Comparison of ENCODE assay signal across 20 cellular contexts in the genomic region with DNA sequence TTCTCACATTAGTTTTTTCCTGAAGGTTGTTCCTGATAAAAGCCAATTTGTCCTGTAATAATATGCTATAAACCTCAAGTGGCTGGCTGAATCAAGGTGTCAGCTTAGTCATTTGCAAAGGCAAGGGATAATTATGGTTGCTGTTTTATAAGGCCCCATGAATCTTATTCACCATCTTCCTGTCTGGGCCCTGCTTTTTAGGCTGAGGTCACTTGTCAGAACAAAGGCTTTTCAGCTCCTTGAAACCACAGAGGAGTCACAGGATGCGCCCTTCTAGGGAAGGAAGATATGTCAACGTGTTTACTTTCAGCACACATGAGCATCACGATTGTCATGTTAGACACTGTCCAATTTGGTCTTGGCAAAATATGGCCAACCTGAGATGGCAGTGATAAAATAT.
DNase-seq lines count a peak whose midpoint lies in the region; ATAC-seq and TF ChIP-seq lines count a peak whose summit lies in the region.
"Had no signal": no experiment of that assay in that cellular context is flagged by ENCODE, and none has a peak within 500 bp of the region (broad histone marks: within the 10 kb centered on the region; RNA-seq: fewer than 3 reads in every experiment).

No MANE protein-coding gene starts in this region.

- H3K4me1 ChIP-seq in HEK293 (ENCODE audit: control insufficient read depth, insufficient read depth, low read length) (no peaks in the 10 kb centered on the region), gastrocnemius medialis (peaks cover 0 to 3% of the 10 kb centered on the region in 2 donors)
- H3K4me1 ChIP-seq: adrenal gland, neural progenitor cell had no signal

- H3K36me3 ChIP-seq in HEK293 (ENCODE audit: control insufficient read depth in 2 of 2, insufficient read depth in 1 of 2, low read length in 2 of 2) = no peaks in the 10 kb centered on the region
- peaks cover 0 to 10% of the 10 kb centered on the region in 2 donors for H3K36me3 ChIP-seq in gastrocnemius medialis
- H3K36me3 ChIP-seq: neural progenitor cell had no signal

- CTCF ChIA-PET in CD4-positive, alpha-beta T cell (lab: Charles Lee) = no interaction called here
- CTCF ChIA-PET in HEK293 (lab: Yijun Ruan, JAX) = interaction anchor here (0.6 to 0.7 kb wide), 2 partner anchors 41 to 257 kb away, joined by 3 read pairs; no protein-coding TSS in a partner anchor

- H3K4me3 Mint-ChIP-seq in CD4-positive, alpha-beta T cell = no peak overlapping the region
- H3K4me3 Mint-ChIP-seq: activated CD4-positive, alpha-beta T cell treated with anti-CD3 and anti-CD28 coated beads, Interleukin-2, amount 10 ng/mL, durations not matched to agents 7 days and 5 days; GM23338; neural progenitor cell; type B pancreatic cell had no signal

- TF ChIP-seq CTCF in CD4-positive, alpha-beta T cell (IDR thresholded peaks at IDR 0.05) = no peak
- TF ChIP-seq CTCF in HEK293 (tag by site-specific recombination; IDR thresholded peaks at IDR 0.05) (no peak), epithelial cell of esophagus (IDR thresholded peaks at IDR 0.05; ENCODE audit: insufficient read depth, low read depth, low read length, missing control alignments) (no peak), gastrocnemius medialis (IDR thresholded peaks at IDR 0.05 in 4 of 5, conservative IDR thresholded peaks at IDR 0.05 in 1 of 5) (no peak)

- no peaks in the 10 kb centered on the region for H3K27me3 ChIP-seq in CD4-positive, alpha-beta T cell (ENCODE audit: control insufficient read depth, insufficient read depth, low read length)
- H3K27me3 ChIP-seq in gastrocnemius medialis = no peaks in the 10 kb centered on the region
- H3K27me3 ChIP-seq: adrenal gland, neural progenitor cell had no signal

- ATAC-seq in CD4-positive, alpha-beta T cell (ENCODE audit: poor library complexity) = peak; percentile 32
- ATAC-seq in gastrocnemius medialis (no peak), GM21447 (IDR thresholded peaks at IDR 0.05; ENCODE audit: unreplicated experiment) (no peak), GM18858 (IDR thresholded peaks at IDR 0.05; ENCODE audit: unreplicated experiment) (no peak)
- ATAC-seq: GM23338; stimulated activated naive CD8-positive, alpha-beta T cell treated with anti-CD3 and anti-CD28 coated beads, Interleukin-15, Interleukin-2, amounts not matched to agents 100 U/mL and 50 U/mL, for 24 hours had no signal

- H3K27ac ChIP-seq in CD4-positive, alpha-beta T cell (ENCODE audit: low read depth, low read length) = no peak overlapping the region
- no peak overlapping the region for H3K27ac ChIP-seq in HEK293 (ENCODE audit: extremely low read depth, low read depth, low read length)
- H3K27ac ChIP-seq in gastrocnemius medialis = no peak overlapping the region
- H3K27ac ChIP-seq: neural progenitor cell had no signal

- no peaks in the 10 kb centered on the region for H3K9me3 Mint-ChIP-seq in CD4-positive, alpha-beta T cell
- H3K9me3 Mint-ChIP-seq: activated CD4-positive, alpha-beta T cell treated with anti-CD3 and anti-CD28 coated beads, Interleukin-2, amount 10 ng/mL, durations not matched to agents 7 days and 5 days; GM23338; IgD-negative memory B cell; neural progenitor cell; type B pancreatic cell had no signal

- H3K27ac Mint-ChIP-seq in CD4-positive, alpha-beta T cell = no peak overlapping the region
- H3K27ac Mint-ChIP-seq: activated CD4-positive, alpha-beta T cell treated with anti-CD3 and anti-CD28 coated beads, Interleukin-2, amount 10 ng/mL, durations not matched to agents 7 days and 5 days; GM23338; IgD-negative memory B cell; neural progenitor cell; type B pancreatic cell had no signal

- no peak for DNase-seq in CD4-positive, alpha-beta T cell
- DNase-seq in NCI-H69 (lab: John Stamatoyannopoulos, UW) = peak; percentile 84
- DNase-seq in epithelial cell of esophagus (ENCODE audit: low read depth) = peak; percentile 61
- DNase-seq in gastrocnemius medialis = no peak
- DNase-seq in iPS-NIHi11 (ENCODE audit: low spot score) = no peak
- DNase-seq: activated CD4-positive, alpha-beta T cell treated with anti-CD3 and anti-CD28 coated beads, Interleukin-2, amount 10 ng/mL, durations not matched to agents 7 days and 5 days; activated CD8-positive, alpha-beta memory T cell treated with anti-CD3 and anti-CD28 coated beads, Interleukin-2, amount 50 U/mL, for 4 hours; activated effector memory CD4-positive, alpha-beta T cell treated with anti-CD3 and anti-CD28 coated beads, Interleukin-2, amount 50 U/mL, for 16 hours; adrenal gland; cortex of kidney; NCI-H524 treated with DMSO at 0.1 percent for 48 hours; SHP77; stimulated activated naive CD8-positive, alpha-beta T cell treated with anti-CD3 and anti-CD28 coated beads, Interleukin-15, Interleukin-2, amounts not matched to agents 100 U/mL and 50 U/mL, for 24 hours had no signal

- intact Hi-C loops in CD4-positive, alpha-beta T cell (cut with DNase I, micrococcal nuclease) = no loop called here
- intact Hi-C loops in gastrocnemius medialis (cut with DNase I; ENCODE audit: low total_unique reads) = no loop called here

- no peak for TF ChIP-seq POLR2A in gastrocnemius medialis (IDR thresholded peaks at IDR 0.05)

- no peaks in the 10 kb centered on the region for H3K27me3 Mint-ChIP-seq in CD4-positive, alpha-beta T cell
- H3K27me3 Mint-ChIP-seq: activated CD4-positive, alpha-beta T cell treated with anti-CD3 and anti-CD28 coated beads, Interleukin-2, amount 10 ng/mL, durations not matched to agents 7 days and 5 days; type B pancreatic cell had no signal

- H3K9me3 ChIP-seq in CD4-positive, alpha-beta T cell (ENCODE audit: control insufficient read depth, low read length) = no peaks in the 10 kb centered on the region
- H3K9me3 ChIP-seq in HEK293 (ENCODE audit: control insufficient read depth, insufficient read depth, low read depth, low read length) (no peaks in the 10 kb centered on the region), gastrocnemius medialis (no peaks in the 10 kb centered on the region)
- H3K9me3 ChIP-seq: adrenal gland had no signal

- no peak overlapping the region for H3K4me3 ChIP-seq in HEK293 (ENCODE audit: low read depth, low read length)
- H3K4me3 ChIP-seq in epithelial cell of esophagus (ENCODE audit: low read length) = no peak overlapping the region
- no peak overlapping the region for H3K4me3 ChIP-seq in gastrocnemius medialis
- H3K4me3 ChIP-seq: adrenal gland, GM23338, neural progenitor cell had no signal

- no peaks in the 10 kb centered on the region for H3K4me1 Mint-ChIP-seq in CD4-positive, alpha-beta T cell (ENCODE audit: low read depth)
- H3K4me1 Mint-ChIP-seq: GM23338, neural progenitor cell had no signal

- in situ Hi-C loops in gastrocnemius medialis (cut with MboI; ENCODE audit: low sequenced_read_pairs in 4 of 4) = no loop called here

- POLR2A ChIA-PET in CD4-positive, alpha-beta T cell (lab: Charles Lee) = interaction anchor here (1.3 kb wide), 1 partner anchor 16 kb away, joined by 3 read pairs; no protein-coding TSS in a partner anchor
- POLR2A ChIA-PET in HEK293 (lab: Yijun Ruan, JAX) = interaction anchor here (1.4 kb wide), 1 partner anchor 25 kb away, joined by 3 read pairs; no protein-coding TSS in a partner anchor

- no peaks in the 10 kb centered on the region for H3K36me3 Mint-ChIP-seq in CD4-positive, alpha-beta T cell (ENCODE audit: low read depth)

TF ChIP-seq in HEK293, 187 proteins besides CTCF, POLR2A, EP300 and RAD21:
- peak; percentile 91 for TF ChIP-seq SP7 (tag by site-specific recombination; IDR thresholded peaks at IDR 0.05)
- TF ChIP-seq ZNF184 (tag by site-specific recombination; IDR thresholded peaks at IDR 0.05) = peak; percentile 81; the same call in 1 of the 2 replicates
- no peak for TF ChIP-seq ZNF791 (tag by site-specific recombination; IDR thresholded peaks at IDR 0.05)
TF ChIP-seq in HEK293: peak in this region for 2.

Comparison
In these comparisons a context has a peak if more than half of its experiments do, and no peak if none do; other contexts are left out.
1. DNase-seq: peak in NCI-H69 (single experiment) and epithelial cell of esophagus (single experiment); none in CD4-positive, alpha-beta T cell (0 of 10), gastrocnemius medialis (0 of 2) and iPS-NIHi11 (single experiment).